25 cellular contexts compared by ENCODE assay signal in the genomic region with DNA sequence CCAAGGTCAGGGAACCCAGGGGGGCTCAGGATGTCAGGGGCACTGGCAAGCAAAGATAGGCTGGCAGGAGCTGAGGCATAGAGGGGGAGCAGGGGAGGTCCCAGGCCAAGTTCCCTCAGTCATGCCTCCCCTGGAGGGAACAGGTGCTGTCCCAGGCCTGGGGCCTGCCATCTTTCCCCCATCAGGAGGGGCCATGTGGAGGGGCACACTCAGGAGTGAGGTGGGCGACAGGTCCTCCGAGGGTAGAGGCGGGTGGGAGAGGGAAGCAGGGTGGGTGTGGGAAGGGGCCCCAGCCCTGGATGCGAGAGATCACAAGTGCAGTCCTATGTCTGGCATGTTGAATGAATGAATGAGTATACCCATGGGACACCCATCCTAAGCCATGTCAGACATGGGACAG.
"Had no signal": no experiment of that assay in that cellular context is flagged by ENCODE, and none has a peak within 500 bp of the region (broad histone marks: within the 10 kb centered on the region; RNA-seq: fewer than 3 reads in every experiment).

No MANE protein-coding gene starts in this region.

- DNase-seq: cortex of kidney; effector memory CD8-positive, alpha-beta T cell; head of caudate nucleus; left colon; mesendoderm; midbrain; naive thymus-derived CD4-positive, alpha-beta T cell; nucleus accumbens; ovary; retina; small intestine; stimulated activated CD4-positive, alpha-beta T cell treated with anti-CD3 and anti-CD28 coated beads, Interleukin-12 subunit alpha, Interleukin-12 subunit beta, amount 100 ng/mL, for 4 hours; stimulated activated CD4-positive, alpha-beta T cell treated with anti-CD3 and anti-CD28 coated beads, Interleukin-1b, Interleukin-23, amount 100 ng/mL, for 48 hours; stimulated activated CD4-positive, alpha-beta T cell treated with anti-CD3 and anti-CD28 coated beads, Interleukin-4, amount 100 ng/mL, for 1 hour; stimulated activated CD8-positive, alpha-beta memory T cell treated with anti-CD3 and anti-CD28 coated beads, Interleukin-4, amount 100 ng/mL, for 48 hours; stimulated activated naive CD4-positive, alpha-beta T cell treated with Interleukin-2 at 50 U/mL for 16 hours; upper lobe of left lung; uterus had no signal

- H3K9me3 ChIP-seq: ovary, right lobe of liver, thoracic aorta, tibial nerve, upper lobe of left lung, uterus had no signal

- H3K27ac ChIP-seq: cardiac muscle cell, hepatocyte, neural progenitor cell, ovary, right lobe of liver, thoracic aorta, tibial nerve, upper lobe of left lung, uterus had no signal

- H3K9ac ChIP-seq: neural progenitor cell had no signal

- H3K27me3 ChIP-seq: hepatocyte, ovary, right lobe of liver, upper lobe of left lung, uterus had no signal

- H2AFZ ChIP-seq: hepatocyte, neural progenitor cell had no signal

- H3K4me1 ChIP-seq: right lobe of liver, upper lobe of left lung, uterus had no signal

- H3K4me2 ChIP-seq: hepatocyte, neural progenitor cell had no signal

- H3K36me3 ChIP-seq: cardiac muscle cell, neural progenitor cell, ovary, right lobe of liver, thoracic aorta, tibial nerve, upper lobe of left lung, uterus had no signal

- H3K4me3 ChIP-seq: cardiac muscle cell, hepatocyte, neural progenitor cell, ovary, right lobe of liver, thoracic aorta, tibial nerve, upper lobe of left lung, uterus had no signal

- H3K36me3 Mint-ChIP-seq: naive thymus-derived CD4-positive, alpha-beta T cell; neural progenitor cell had no signal

- H3K27ac Mint-ChIP-seq: effector memory CD8-positive, alpha-beta T cell; naive thymus-derived CD4-positive, alpha-beta T cell; nephron; neural progenitor cell had no signal

- ATAC-seq: effector memory CD8-positive, alpha-beta T cell; left colon; naive thymus-derived CD4-positive, alpha-beta T cell; right lobe of liver had no signal

- H3K9me3 Mint-ChIP-seq: effector memory CD8-positive, alpha-beta T cell had no signal

- H3K4me3 Mint-ChIP-seq: effector memory CD8-positive, alpha-beta T cell; naive thymus-derived CD4-positive, alpha-beta T cell; nephron; neural progenitor cell had no signal
